8 cellular contexts compared by ENCODE assay signal in genomic region chr9:133374612-133375115, GRCh38. TPM values are rescaled to one million over a fixed set of nuclear protein-coding genes. Genes with fewer than 3 reads are reported as not detected.
A peak's percentile ranks its signal among the peaks of the same experiment; 100 is the strongest.
DNase-seq lines count a peak whose midpoint lies in the region; ATAC-seq and TF ChIP-seq lines count a peak whose summit lies in the region.

No MANE protein-coding gene starts in this region.

- ATAC-seq in left lung = no peak
- ATAC-seq in HG03039 (IDR thresholded peaks at IDR 0.05; ENCODE audit: unreplicated experiment) = no peak

- H3K27me3 ChIP-seq in left lung (no peaks in the 10 kb centered on the region), transverse colon (no peaks in the 10 kb centered on the region)

- intact Hi-C loops in left lung (cut with DNase I) = no loop called here
- intact Hi-C loops in transverse colon (cut with DNase I; ENCODE audit: low total_unique reads) = no loop called here

- TF ChIP-seq EP300 in transverse colon (IDR thresholded peaks at IDR 0.05; ENCODE audit: low read depth) = no peak

- no peak for TF ChIP-seq POLR2A in transverse colon (IDR thresholded peaks at IDR 0.05)

- 13 to 24% methylated on average over 6 to 12 of the region's 12 CpGs for WGBS in transverse colon (ENCODE audit: low coverage in 1 of 2), 2 donors

- H3K4me3 ChIP-seq in left lung (peak overlapping the region; percentile 91 to 97), transverse colon (peak overlapping the region; percentile 66 to 100 (median 92))

- TF ChIP-seq CTCF in left lung (IDR thresholded peaks at IDR 0.05) (no peak), transverse colon (IDR thresholded peaks at IDR 0.05) (no peak)

- in situ Hi-C loops in KBM-7 (cut with MboI; ENCODE audit: low pct_unique_long_range_greater_than_20kb, low sequenced_read_pairs) (no loop called here), transverse colon (cut with MboI; ENCODE audit: low pct_ligation_motif_present in 1 of 4, low pct_unique_long_range_greater_than_20kb in 1 of 4, low sequenced_read_pairs in 3 of 4) (no loop called here)

- DNase-seq in AG08395 (ENCODE audit: low spot score) = peak; percentile 49
- peak; percentile 56 for DNase-seq in KBM-7
- peak; percentile 58 for DNase-seq in amniotic epithelial cell (ENCODE audit: low read depth)
- DNase-seq in left lung = no peak
- DNase-seq in transverse colon = no peak
- no peak for DNase-seq in NCI-H187 (lab: John Stamatoyannopoulos, UW)
- DNase-seq in ecto neural progenitor cell (ENCODE audit: low spot score) = no peak

- H3K27ac ChIP-seq in left lung = peak overlapping the region; percentile 97
- peak overlapping the region; percentile 97 to 100 (median 98) for H3K27ac ChIP-seq in transverse colon

- H3K4me1 ChIP-seq in left lung = peaks cover 25 to 64% of the 10 kb centered on the region in 2 donors
- peaks cover 25 to 58% (median 49%) of the 10 kb centered on the region in 4 donors for H3K4me1 ChIP-seq in transverse colon

- peaks cover 0 to 30% of the 10 kb centered on the region in 2 donors for H3K36me3 ChIP-seq in left lung
- H3K36me3 ChIP-seq in transverse colon = no peaks in the 10 kb centered on the region

- H3K9me3 ChIP-seq in left lung (no peaks in the 10 kb centered on the region), transverse colon (no peaks in the 10 kb centered on the region)

RNA-seq across cellular contexts. Expression of gene SURF4, which starts 1.2 kb away (rescaled TPM):
- total RNA-seq in left lung (100 to 1,000 TPM; 232 to 252 TPM), transverse colon (100 to 1,000 TPM in 3 of 4 donors, 10 to 100 TPM in 1; 89.4 to 205 (median 147) TPM)

RNA-seq across cellular contexts. Expression of gene STKLD1, which starts 1.5 kb away (rescaled TPM):
- total RNA-seq in left lung = under 1 TPM; 0.82 to 0.99 TPM
- 1 to 10 TPM in 1 of 4 donors, under 1 TPM in 1, not detected in 2; 0.68 to 1.5 TPM for total RNA-seq in transverse colon

RNA-seq across cellular contexts. Expression of gene SURF2, which starts 18.3 kb away (rescaled TPM):
- 10 to 100 TPM; 11.8 to 16.2 TPM for total RNA-seq in left lung
- total RNA-seq in transverse colon = 10 to 100 TPM in 3 of 4 donors, 1 to 10 TPM in 1; 3.7 to 21.4 (median 17.9) TPM

RNA-seq across cellular contexts. Expression of gene SURF1, which starts 18.4 kb away (rescaled TPM):
- total RNA-seq in left lung (10 to 100 TPM; 40.4 to 46.1 TPM), transverse colon (10 to 100 TPM; 14.2 to 66.1 (median 50.2) TPM)

RNA-seq across cellular contexts. Expression of gene RPL7A, which starts 26.6 kb away (rescaled TPM):
- total RNA-seq in left lung (1,000 to 10,000 TPM; 1,624 to 1,706 TPM), transverse colon (1,000 to 10,000 TPM in 2 of 4 donors, 100 to 1,000 TPM in 2; 725 to 1,490 (median 1,034) TPM)

Comparison
In these comparisons a context has a peak if more than half of its experiments do, and no peak if none do; other contexts are left out.
1. DNase-seq: peak in AG08395 (single experiment), KBM-7 (single experiment) and amniotic epithelial cell (single experiment); none in left lung (0 of 2), transverse colon (single experiment), NCI-H187 (0 of 2) and ecto neural progenitor cell (single experiment).